Comparison of ENCODE assay signal across 23 cellular contexts in genomic region chr11:67376421-67376820, GRCh38. TPM values are rescaled to one million over a fixed set of nuclear protein-coding genes. Genes with fewer than 3 reads are reported as not detected.
DNase-seq lines count a peak whose midpoint lies in the region; ATAC-seq and TF ChIP-seq lines count a peak whose summit lies in the region.
"Had no signal": no experiment of that assay in that cellular context is flagged by ENCODE, and none has a peak within 500 bp of the region (broad histone marks: within the 10 kb centered on the region; RNA-seq: fewer than 3 reads in every experiment).

No MANE protein-coding gene starts in this region.

- peak overlapping the region; percentile 52 for H3K4me2 ChIP-seq in neuronal stem cell (ENCODE audit: insufficient read depth, low read length, poor library complexity, severe bottlenecking)

- H3K27ac Mint-ChIP-seq in CD4-positive, CD25-positive, alpha-beta regulatory T cell = peak overlapping the region in 2 of 3 donors; percentile 69 to 88
- no peak overlapping the region for H3K27ac Mint-ChIP-seq in endothelial cell (ENCODE audit: unreplicated experiment)
- H3K27ac Mint-ChIP-seq in natural killer cell treated with Interleukin-12 subunit alpha and Interleukin-12 subunit beta and Interleukin-15 and Interleukin-18, amount 100 ng/mL, for 72 hours = no peak overlapping the region
- H3K27ac Mint-ChIP-seq: activated T-helper 2 cell treated with anti-CD3 and anti-CD28 coated beads, Interferon-gamma antibody, Interleukin-2, Interleukin-4, amounts not matched to agents 10 μg/mL and 5 μg/mL and 100 μg/mL, durations not matched to agents 14 hours and 24 hours and 36 hours had no signal

- H3K27me3 ChIP-seq in CD4-positive, CD25-positive, alpha-beta regulatory T cell (ENCODE audit: control insufficient read depth, insufficient read depth, low read length) = no peaks in the 10 kb centered on the region
- H3K27me3 ChIP-seq in HUES64 (ENCODE audit: insufficient read depth, low read length) (peaks cover 37% of the 10 kb centered on the region), neuronal stem cell (ENCODE audit: control insufficient read depth in 3 of 3, insufficient read depth in 3 of 3, low read depth in 1 of 3, low read length in 3 of 3) (peaks cover 0 to 10% (median 0%) of the 10 kb centered on the region in 3 experiments)
- H3K27me3 ChIP-seq: colonic mucosa had no signal

- peak overlapping the region in 1 of 4 donors; percentile 44 for H3K4me3 Mint-ChIP-seq in CD4-positive, CD25-positive, alpha-beta regulatory T cell
- H3K4me3 Mint-ChIP-seq in endothelial cell (ENCODE audit: unreplicated experiment) = peak overlapping the region; percentile 31
- no peak overlapping the region for H3K4me3 Mint-ChIP-seq in natural killer cell treated with Interleukin-12 subunit alpha and Interleukin-12 subunit beta and Interleukin-15 and Interleukin-18, amount 100 ng/mL, for 72 hours

- no peak for DNase-seq in CD4-positive, CD25-positive, alpha-beta regulatory T cell
- DNase-seq in endothelial cell (ENCODE audit: low spot score) = no peak
- DNase-seq in neuronal stem cell (ENCODE audit: low spot score) = no peak
- no peak for DNase-seq in natural killer cell treated with Interleukin-12 subunit alpha and Interleukin-12 subunit beta and Interleukin-15 and Interleukin-18, amount 100 ng/mL, for 72 hours (ENCODE audit: low spot score)
- DNase-seq in glomerular visceral epithelial cell (ENCODE audit: extremely low spot score) = no peak
- DNase-seq in NCI-H2107 treated with DMSO at 0.1 percent for 48 hours (lab: John Stamatoyannopoulos, UW; ENCODE audit: unreplicated experiment) = no peak
- no peak for DNase-seq in RKO (ENCODE audit: low spot score)
- DNase-seq: activated CD4-positive, alpha-beta T cell treated with anti-CD3 and anti-CD28 coated beads for 48 hours; colonic mucosa; COR-L47; kidney; NCI-H1417 treated with DMSO at 0.1 percent for 48 hours; NCI-H524; Right ventricle myocardium superior; stimulated activated CD4-positive, alpha-beta T cell treated with anti-CD3 and anti-CD28 coated beads, Interleukin-1b, Interleukin-23, amount 100 ng/mL, for 48 hours; stimulated activated naive B cell treated with anti-CD40 and anti-IgM and Interleukin-4, amounts not matched to agents 10 μg/mL and 1 μg/mL and 100 μg/mL, for 72 hours; T-helper 1 cell had no signal

- 38% methylated on average over 5 of the region's 5 CpGs for WGBS in HUES64
- no CpG with 5 or more reads among the region's 5 CpGs for WGBS in neuronal stem cell (ENCODE audit: extremely low coverage in 2 of 2, insufficient read length in 2 of 2, insufficient replicate concordance in 1 of 2), 2 donors

- no peak for TF ChIP-seq CTCF in endothelial cell (IDR thresholded peaks at IDR 0.05; ENCODE audit: unreplicated experiment)

- H4K8ac ChIP-seq in neuronal stem cell (ENCODE audit: low read depth, low read length) = no peak overlapping the region

- H3K27me3 Mint-ChIP-seq in CD4-positive, CD25-positive, alpha-beta regulatory T cell = peaks cover 37% of the 10 kb centered on the region
- H3K27me3 Mint-ChIP-seq in endothelial cell (ENCODE audit: unreplicated experiment) = peaks cover 20% of the 10 kb centered on the region
- peaks cover 5% of the 10 kb centered on the region in 2 donors for H3K27me3 Mint-ChIP-seq in natural killer cell treated with Interleukin-12 subunit alpha and Interleukin-12 subunit beta and Interleukin-15 and Interleukin-18, amount 100 ng/mL, for 72 hours
- H3K27me3 Mint-ChIP-seq: IgD-negative memory B cell; stimulated activated naive B cell treated with anti-CD40 and anti-IgM and Interleukin-4, amounts not matched to agents 10 μg/mL and 1 μg/mL and 100 μg/mL, for 72 hours had no signal

- peak overlapping the region; percentile 91 for H2AK5ac ChIP-seq in neuronal stem cell (ENCODE audit: low read depth, low read length)

- no peak overlapping the region for H4K91ac ChIP-seq in neuronal stem cell (ENCODE audit: low read depth, low read length, poor library complexity)

- no peak overlapping the region for H3K23ac ChIP-seq in neuronal stem cell (ENCODE audit: low read depth, low read length, poor library complexity)

- H2BK12ac ChIP-seq in neuronal stem cell (ENCODE audit: low read length) = peak overlapping the region; percentile 95

- ATAC-seq in CD4-positive, CD25-positive, alpha-beta regulatory T cell (ENCODE audit: low read depth in 2 of 2) = no peak
- ATAC-seq in natural killer cell treated with Interleukin-12 subunit alpha and Interleukin-12 subunit beta and Interleukin-15 and Interleukin-18, amount 100 ng/mL, for 72 hours = no peak
- ATAC-seq: stimulated activated naive B cell treated with anti-CD40 and anti-IgM and Interleukin-4, amounts not matched to agents 10 μg/mL and 1 μg/mL and 100 μg/mL, for 72 hours had no signal

- H2BK5ac ChIP-seq in neuronal stem cell (ENCODE audit: low read length) = peak overlapping the region; percentile 84

- no peaks in the 10 kb centered on the region for H3K36me3 ChIP-seq in CD4-positive, CD25-positive, alpha-beta regulatory T cell (ENCODE audit: control insufficient read depth, insufficient read depth, low read length)
- no peaks in the 10 kb centered on the region for H3K36me3 ChIP-seq in HUES64 (ENCODE audit: insufficient read depth, low read length)
- no peaks in the 10 kb centered on the region for H3K36me3 ChIP-seq in neuronal stem cell (replicated peaks in 1 of 2; ENCODE audit: control insufficient read depth in 2 of 2, insufficient read depth in 2 of 2, low read length in 2 of 2)
- H3K36me3 ChIP-seq: colonic mucosa, thoracic aorta had no signal

- H3K9ac ChIP-seq in HUES64 (ENCODE audit: low read depth, low read length) (no peak overlapping the region), neuronal stem cell (ENCODE audit: low read depth, low read length, poor library complexity) (peak overlapping the region; percentile 78)
- H3K9ac ChIP-seq: parathyroid adenoma had no signal

- no peaks in the 10 kb centered on the region for H3K36me3 Mint-ChIP-seq in CD4-positive, CD25-positive, alpha-beta regulatory T cell
- H3K36me3 Mint-ChIP-seq in endothelial cell (ENCODE audit: low read depth, unreplicated experiment) = no peaks in the 10 kb centered on the region
- H3K36me3 Mint-ChIP-seq in natural killer cell treated with Interleukin-12 subunit alpha and Interleukin-12 subunit beta and Interleukin-15 and Interleukin-18, amount 100 ng/mL, for 72 hours = no peaks in the 10 kb centered on the region

- H2BK15ac ChIP-seq in neuronal stem cell (ENCODE audit: low read length) = no peak overlapping the region

- no peaks in the 10 kb centered on the region for H3K9me3 ChIP-seq in CD4-positive, CD25-positive, alpha-beta regulatory T cell (ENCODE audit: control insufficient read depth in 2 of 2, low read length in 2 of 2)
- H3K9me3 ChIP-seq in HUES64 (ENCODE audit: insufficient read depth, low read depth, low read length) (no peaks in the 10 kb centered on the region), neuronal stem cell (replicated peaks in 1 of 2; ENCODE audit: control insufficient read depth in 2 of 2, insufficient read depth in 1 of 2, low read depth in 1 of 2, low read length in 2 of 2) (no peaks in the 10 kb centered on the region)
- H3K9me3 ChIP-seq: colonic mucosa, thoracic aorta had no signal

- no peak overlapping the region for H3K27ac ChIP-seq in CD4-positive, CD25-positive, alpha-beta regulatory T cell (ENCODE audit: insufficient read depth, low read length, poor library complexity, severe bottlenecking)
- H3K27ac ChIP-seq in HUES64 (ENCODE audit: low read depth, low read length) = no peak overlapping the region
- no peak overlapping the region for H3K27ac ChIP-seq in neuronal stem cell (replicated peaks; ENCODE audit: low read length)
- H3K27ac ChIP-seq: colonic mucosa, parathyroid adenoma, thoracic aorta had no signal

- no peak overlapping the region for H3K14ac ChIP-seq in neuronal stem cell (ENCODE audit: low read length)

- no peak overlapping the region for H3K4me3 ChIP-seq in CD4-positive, CD25-positive, alpha-beta regulatory T cell (ENCODE audit: low read depth, low read length)
- peak overlapping the region; percentile 36 for H3K4me3 ChIP-seq in HUES64 (ENCODE audit: low read length)
- H3K4me3 ChIP-seq in neuronal stem cell (ENCODE audit: low read length in 2 of 2) = no peak overlapping the region
- H3K4me3 ChIP-seq: colonic mucosa, thoracic aorta had no signal

- H3K4me1 ChIP-seq in CD4-positive, CD25-positive, alpha-beta regulatory T cell (ENCODE audit: control insufficient read depth, insufficient read depth, low read length, poor library complexity, severe bottlenecking) = peaks cover 31% of the 10 kb centered on the region
- H3K4me1 ChIP-seq in HUES64 (ENCODE audit: insufficient read depth, low read length) (peaks cover 25% of the 10 kb centered on the region), neuronal stem cell (ENCODE audit: control insufficient read depth in 2 of 2, insufficient read depth in 1 of 2, low read depth in 1 of 2, low read length in 2 of 2) (peaks cover 35 to 40% of the 10 kb centered on the region in 2 donors)
- H3K4me1 ChIP-seq: parathyroid adenoma had no signal

- H2BK120ac ChIP-seq in neuronal stem cell (ENCODE audit: low read depth, low read length) = peak overlapping the region; percentile 97

- H3K79me1 ChIP-seq in neuronal stem cell (ENCODE audit: low read depth, low read length) = peaks cover 8% of the 10 kb centered on the region

- H3K9me3 Mint-ChIP-seq in CD4-positive, CD25-positive, alpha-beta regulatory T cell = peaks cover 0 to 3% (median 0%) of the 10 kb centered on the region in 7 donors
- H3K9me3 Mint-ChIP-seq in endothelial cell (ENCODE audit: unreplicated experiment) = no peaks in the 10 kb centered on the region
- no peaks in the 10 kb centered on the region for H3K9me3 Mint-ChIP-seq in natural killer cell treated with Interleukin-12 subunit alpha and Interleukin-12 subunit beta and Interleukin-15 and Interleukin-18, amount 100 ng/mL, for 72 hours
- H3K9me3 Mint-ChIP-seq: activated T-helper 2 cell treated with anti-CD3 and anti-CD28 coated beads, Interferon-gamma antibody, Interleukin-2, Interleukin-4, amounts not matched to agents 10 μg/mL and 5 μg/mL and 100 μg/mL, durations not matched to agents 14 hours and 24 hours and 36 hours; IgD-negative memory B cell; stimulated activated naive B cell treated with anti-CD40 and anti-IgM and Interleukin-4, amounts not matched to agents 10 μg/mL and 1 μg/mL and 100 μg/mL, for 72 hours had no signal

- peak overlapping the region; percentile 83 for H2AFZ ChIP-seq in neuronal stem cell (ENCODE audit: low read length)
- H2AFZ ChIP-seq: parathyroid adenoma had no signal

- H3K4me1 Mint-ChIP-seq in CD4-positive, CD25-positive, alpha-beta regulatory T cell = peaks cover 0 to 22% (median 13%) of the 10 kb centered on the region in 4 donors
- H3K4me1 Mint-ChIP-seq in endothelial cell (ENCODE audit: unreplicated experiment) = peaks cover 24% of the 10 kb centered on the region
- peaks cover 19 to 29% of the 10 kb centered on the region in 2 donors for H3K4me1 Mint-ChIP-seq in natural killer cell treated with Interleukin-12 subunit alpha and Interleukin-12 subunit beta and Interleukin-15 and Interleukin-18, amount 100 ng/mL, for 72 hours (ENCODE audit: low read depth in 2 of 2)

- peak overlapping the region; percentile 93 for H3K18ac ChIP-seq in neuronal stem cell (ENCODE audit: low read length)

- H3K4ac ChIP-seq in neuronal stem cell (ENCODE audit: low read length) = peak overlapping the region; percentile 32

RNA-seq across cellular contexts. Expression of gene CLCF1, which starts 3.0 kb away (rescaled TPM):
- 3.0 TPM for total RNA-seq in CD4-positive, CD25-positive, alpha-beta regulatory T cell
- polyA plus RNA-seq in CD4-positive, CD25-positive, alpha-beta regulatory T cell = 1 to 10 TPM in 1 of 4 donors, under 1 TPM in 3; 0.10 to 1.3 (median 0.40) TPM
- 1.6 TPM for polyA plus RNA-seq in HUES64 (2013, experiment 1 of 2)
- polyA plus RNA-seq in HUES64 (2013, experiment 2 of 2) = 1.7 TPM
- 12.6 TPM for total RNA-seq in endothelial cell (ENCODE audit: unreplicated experiment)
- 3.4 TPM for polyA plus RNA-seq in neuronal stem cell (2013, experiment 1 of 2)
- 3.3 TPM for polyA plus RNA-seq in neuronal stem cell (2013, experiment 2 of 2)
- total RNA-seq in natural killer cell treated with Interleukin-12 subunit alpha and Interleukin-12 subunit beta and Interleukin-15 and Interleukin-18, amount 100 ng/mL, for 72 hours = 1 to 10 TPM; 1.4 to 3.3 TPM

RNA-seq across cellular contexts. Expression of gene RAD9A, which starts 15.4 kb away (rescaled TPM):
- total RNA-seq in CD4-positive, CD25-positive, alpha-beta regulatory T cell = 27.5 TPM
- polyA plus RNA-seq in CD4-positive, CD25-positive, alpha-beta regulatory T cell = 1 to 10 TPM; 3.5 to 6.7 (median 6.4) TPM
- polyA plus RNA-seq in HUES64 (2013, experiment 1 of 2) = 14.5 TPM
- 17.0 TPM for polyA plus RNA-seq in HUES64 (2013, experiment 2 of 2)
- 18.4 TPM for total RNA-seq in endothelial cell (ENCODE audit: unreplicated experiment)
- polyA plus RNA-seq in neuronal stem cell (2013, experiment 1 of 2) = 29.1 TPM
- polyA plus RNA-seq in neuronal stem cell (2013, experiment 2 of 2) = 29.1 TPM
- 10 to 100 TPM; 25.9 to 47.8 TPM for total RNA-seq in natural killer cell treated with Interleukin-12 subunit alpha and Interleukin-12 subunit beta and Interleukin-15 and Interleukin-18, amount 100 ng/mL, for 72 hours

RNA-seq across cellular contexts. Expression of gene POLD4, which starts 23.1 kb away (rescaled TPM):
- 60.6 TPM for total RNA-seq in CD4-positive, CD25-positive, alpha-beta regulatory T cell
- polyA plus RNA-seq in CD4-positive, CD25-positive, alpha-beta regulatory T cell = 100 to 1,000 TPM; 103 to 127 (median 118) TPM
- polyA plus RNA-seq in HUES64 (2013, experiment 1 of 2) = 16.3 TPM
- 19.7 TPM for polyA plus RNA-seq in HUES64 (2013, experiment 2 of 2)
- 92.1 TPM for total RNA-seq in endothelial cell (ENCODE audit: unreplicated experiment)
- 11.9 TPM for polyA plus RNA-seq in neuronal stem cell (2013, experiment 1 of 2)
- polyA plus RNA-seq in neuronal stem cell (2013, experiment 2 of 2) = 10.9 TPM
- 10 to 100 TPM; 25.7 to 46.4 TPM for total RNA-seq in natural killer cell treated with Interleukin-12 subunit alpha and Interleukin-12 subunit beta and Interleukin-15 and Interleukin-18, amount 100 ng/mL, for 72 hours

RNA-seq across cellular contexts. Expression of gene PPP1CA, which starts 25.2 kb away (rescaled TPM):
- total RNA-seq in CD4-positive, CD25-positive, alpha-beta regulatory T cell = 160 TPM
- 100 to 1,000 TPM; 547 to 762 (median 622) TPM for polyA plus RNA-seq in CD4-positive, CD25-positive, alpha-beta regulatory T cell
- 198 TPM for polyA plus RNA-seq in HUES64 (2013, experiment 1 of 2)
- polyA plus RNA-seq in HUES64 (2013, experiment 2 of 2) = 197 TPM
- total RNA-seq in endothelial cell (ENCODE audit: unreplicated experiment) = 249 TPM
- 114 TPM for polyA plus RNA-seq in neuronal stem cell (2013, experiment 1 of 2)
- 112 TPM for polyA plus RNA-seq in neuronal stem cell (2013, experiment 2 of 2)
- 100 to 1,000 TPM; 317 to 378 TPM for total RNA-seq in natural killer cell treated with Interleukin-12 subunit alpha and Interleukin-12 subunit beta and Interleukin-15 and Interleukin-18, amount 100 ng/mL, for 72 hours

RNA-seq across cellular contexts. Expression of gene TBC1D10C, which starts 27.5 kb away (rescaled TPM):
- 312 TPM for total RNA-seq in CD4-positive, CD25-positive, alpha-beta regulatory T cell
- polyA plus RNA-seq in CD4-positive, CD25-positive, alpha-beta regulatory T cell = 100 to 1,000 TPM; 328 to 504 (median 378) TPM
- polyA plus RNA-seq in HUES64 (2013, experiment 1 of 2) = 0.90 TPM
- polyA plus RNA-seq in HUES64 (2013, experiment 2 of 2) = 1.6 TPM
- total RNA-seq in endothelial cell (ENCODE audit: unreplicated experiment) = 13.2 TPM
- polyA plus RNA-seq in neuronal stem cell (2013, experiment 1 of 2) = 0.36 TPM
- 0.53 TPM for polyA plus RNA-seq in neuronal stem cell (2013, experiment 2 of 2)
- total RNA-seq in natural killer cell treated with Interleukin-12 subunit alpha and Interleukin-12 subunit beta and Interleukin-15 and Interleukin-18, amount 100 ng/mL, for 72 hours = 10 to 100 TPM; 79.5 to 88.8 TPM
- total RNA-seq: M059J had no signal

Comparison
In these comparisons a context has a peak if more than half of its experiments do, and no peak if none do; other contexts are left out.
1. H3K27ac Mint-ChIP-seq: peak in CD4-positive, CD25-positive, alpha-beta regulatory T cell (2 of 3); none in endothelial cell (single experiment) and natural killer cell treated with Interleukin-12 subunit alpha and Interleukin-12 subunit beta and Interleukin-15 and Interleukin-18, amount 100 ng/mL, for 72 hours (0 of 2).